ENCODE assay signal across 14 cellular contexts in the genomic region with DNA sequence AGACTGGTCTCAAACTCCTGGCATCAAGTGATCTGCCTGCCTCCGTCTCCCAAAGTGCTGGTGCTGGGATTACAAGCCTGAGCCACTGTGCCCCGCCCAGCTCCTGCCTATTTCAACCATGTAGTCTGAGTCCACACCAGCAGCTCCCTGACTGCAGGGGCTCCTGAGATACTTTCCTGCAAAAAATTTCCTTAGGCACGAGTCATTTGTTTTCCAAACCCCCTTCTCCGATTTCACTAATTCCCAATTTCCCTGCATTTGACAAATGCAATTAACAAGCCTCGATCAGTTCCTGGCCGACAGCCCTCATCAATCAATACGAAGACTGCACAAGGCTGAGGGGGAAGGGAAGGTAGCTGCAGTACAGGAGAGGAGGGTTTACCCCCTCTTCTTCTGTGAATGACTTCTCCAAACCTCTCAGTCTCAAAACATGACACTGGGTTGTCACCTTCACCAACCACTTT. TPM values are rescaled to one million over a fixed set of nuclear protein-coding genes. Genes with fewer than 3 reads are reported as not detected.
DNase-seq lines count a peak whose midpoint lies in the region; ATAC-seq and TF ChIP-seq lines count a peak whose summit lies in the region.
"Had no signal": no experiment of that assay in that cellular context is flagged by ENCODE, and none has a peak within 500 bp of the region (broad histone marks: within the 10 kb centered on the region; RNA-seq: fewer than 3 reads in every experiment).

No MANE protein-coding gene starts in this region.

- ATAC-seq in CD8-positive, alpha-beta T cell: no peak

- no peak overlapping the region for H3K4me3 Mint-ChIP-seq in CD8-positive, alpha-beta T cell
- H3K4me3 Mint-ChIP-seq in activated naive CD8-positive, alpha-beta T cell: peak overlapping the region; percentile 5
- H3K4me3 Mint-ChIP-seq in nephron: no peak overlapping the region
- H3K4me3 Mint-ChIP-seq: naive B cell had no signal

- H3K36me3 Mint-ChIP-seq in CD8-positive, alpha-beta T cell: peaks cover 35% of the 10 kb centered on the region
- H3K36me3 Mint-ChIP-seq in activated naive CD8-positive, alpha-beta T cell: peaks cover 26% of the 10 kb centered on the region
- H3K36me3 Mint-ChIP-seq in nephron (ENCODE audit: low read depth): peaks cover 35% of the 10 kb centered on the region

- peaks cover 32% of the 10 kb centered on the region for H3K4me1 ChIP-seq in CD8-positive, alpha-beta T cell (ENCODE audit: insufficient read depth, low read length)
- peaks cover 12% of the 10 kb centered on the region for H3K4me1 ChIP-seq in HEK293 (ENCODE audit: control insufficient read depth, insufficient read depth, low read length)

- no peak for DNase-seq in CD8-positive, alpha-beta T cell
- DNase-seq in activated CD8-positive, alpha-beta memory T cell treated with anti-CD3 and anti-CD28 coated beads, Interleukin-2, amount 50 U/mL, for 48 hours: no peak
- DNase-seq in NCI-H2227 (lab: John Stamatoyannopoulos, UW; ENCODE audit: unreplicated experiment) (no peak), NCI-H446 (lab: John Stamatoyannopoulos, UW) (no peak)
- DNase-seq: BE2C, cerebellar nuclear complex, left ventricle myocardium inferior, naive B cell, NCI-H1105 treated with DMSO at 0.1 percent for 48 hours, NCI-H446 treated with DMSO at 0.1 percent for 48 hours, substantia nigra had no signal

- POLR2A ChIA-PET in CD8-positive, alpha-beta T cell (lab: Charles Lee): interaction anchor here (2.2 to 5.2 kb wide), 2 partner anchors 14 to 18 kb away, joined by 7 to 25 read pairs; no protein-coding TSS in a partner anchor
- POLR2A ChIA-PET in HEK293 (lab: Yijun Ruan, JAX): interaction anchor here (1.2 to 2.3 kb wide), 4 partner anchors 9 to 68 kb away, joined by 4 to 6 read pairs (median 6); partner anchors contain the start of genes HAUS4 and PSMB5

- no peaks in the 10 kb centered on the region for H3K9me3 Mint-ChIP-seq in CD8-positive, alpha-beta T cell
- H3K9me3 Mint-ChIP-seq in activated naive CD8-positive, alpha-beta T cell (ENCODE audit: low read depth): no peaks in the 10 kb centered on the region
- H3K9me3 Mint-ChIP-seq in nephron: no peaks in the 10 kb centered on the region
- H3K9me3 Mint-ChIP-seq: naive B cell had no signal

- peaks cover 69% of the 10 kb centered on the region for H3K4me1 Mint-ChIP-seq in CD8-positive, alpha-beta T cell (ENCODE audit: low read depth)
- peaks cover 73% of the 10 kb centered on the region for H3K4me1 Mint-ChIP-seq in activated naive CD8-positive, alpha-beta T cell (ENCODE audit: low read depth)
- peaks cover 49% of the 10 kb centered on the region for H3K4me1 Mint-ChIP-seq in nephron

- peaks cover 13% of the 10 kb centered on the region for H3K36me3 ChIP-seq in CD8-positive, alpha-beta T cell (ENCODE audit: insufficient read depth, low read length)
- peaks cover 21 to 39% of the 10 kb centered on the region in 2 experiments for H3K36me3 ChIP-seq in HEK293 (ENCODE audit: control insufficient read depth in 2 of 2, insufficient read depth in 1 of 2, low read length in 2 of 2)

- CTCF ChIA-PET in CD8-positive, alpha-beta T cell (lab: Charles Lee): interaction anchor here (1.0 to 7.1 kb wide), 8 partner anchors 15 to 52 kb away, joined by 3 to 69 read pairs (median 7); partner anchors contain the start of gene CDH24
- CTCF ChIA-PET in HEK293 (lab: Yijun Ruan, JAX): interaction anchor here (0.6 to 1.7 kb wide), 4 partner anchors 18 to 44 kb away, joined by 3 to 4 read pairs (median 4); partner anchors contain the start of gene CDH24

- H3K27ac Mint-ChIP-seq in CD8-positive, alpha-beta T cell: peak overlapping the region; percentile 72
- peak overlapping the region; percentile 61 for H3K27ac Mint-ChIP-seq in activated naive CD8-positive, alpha-beta T cell
- H3K27ac Mint-ChIP-seq in nephron: peak overlapping the region; percentile 13 to 86 (median 38)

- intact Hi-C loops in CD8-positive, alpha-beta T cell (cut with DNase I, micrococcal nuclease): no loop called here

- no peak overlapping the region for H3K4me3 ChIP-seq in CD8-positive, alpha-beta T cell (ENCODE audit: low read depth, low read length)
- H3K4me3 ChIP-seq in HEK293 (ENCODE audit: low read depth, low read length): no peak overlapping the region
- H3K4me3 ChIP-seq: left ventricle myocardium inferior had no signal

- no peaks in the 10 kb centered on the region for H3K27me3 Mint-ChIP-seq in CD8-positive, alpha-beta T cell (ENCODE audit: low read depth)
- no peaks in the 10 kb centered on the region for H3K27me3 Mint-ChIP-seq in activated naive CD8-positive, alpha-beta T cell
- no peaks in the 10 kb centered on the region for H3K27me3 Mint-ChIP-seq in nephron (ENCODE audit: low read depth)
- H3K27me3 Mint-ChIP-seq: naive B cell had no signal

- no peaks in the 10 kb centered on the region for H3K27me3 ChIP-seq in CD8-positive, alpha-beta T cell (ENCODE audit: insufficient read depth, low read length)
- H3K27me3 ChIP-seq: BE2C had no signal

- H3K9me3 ChIP-seq in CD8-positive, alpha-beta T cell (ENCODE audit: low read length): no peaks in the 10 kb centered on the region
- H3K9me3 ChIP-seq in HEK293 (ENCODE audit: control insufficient read depth, insufficient read depth, low read depth, low read length): no peaks in the 10 kb centered on the region
- H3K9me3 ChIP-seq: BE2C, left ventricle myocardium inferior had no signal

- no peak for TF ChIP-seq CTCF in CD8-positive, alpha-beta T cell (IDR thresholded peaks at IDR 0.05)
- no peak for TF ChIP-seq CTCF in HEK293 (tag by site-specific recombination; IDR thresholded peaks at IDR 0.05)
- TF ChIP-seq CTCF in nephron (IDR thresholded peaks at IDR 0.05; ENCODE audit: unreplicated experiment in 3 of 3): no peak

- H3K27ac ChIP-seq in CD8-positive, alpha-beta T cell (ENCODE audit: low read depth, low read length): no peak overlapping the region
- H3K27ac ChIP-seq in HEK293 (ENCODE audit: extremely low read depth, low read depth, low read length): no peak overlapping the region
- H3K27ac ChIP-seq: left ventricle myocardium inferior had no signal

TF ChIP-seq in HEK293, 187 proteins besides CTCF, POLR2A, EP300 and RAD21 (continues in another document):
- TF ChIP-seq ZNF791 (tag by site-specific recombination; IDR thresholded peaks at IDR 0.05) (no peak), ZNF292 (tag by site-specific recombination; IDR thresholded peaks at IDR 0.05; ENCODE audit: borderline replicate concordance, low read depth) (no peak), PRDM1 (tag by site-specific recombination; IDR thresholded peaks at IDR 0.05) (peak; percentile 54; the same call in 1 of the 2 replicates), ZNF157 (tag by site-specific recombination; IDR thresholded peaks at IDR 0.05) (no peak), ZFP37 (tag by site-specific recombination; IDR thresholded peaks at IDR 0.05) (no peak), ZNF558 (tag by site-specific recombination; IDR thresholded peaks at IDR 0.05) (no peak), ZBTB48 (tag by site-specific recombination; IDR thresholded peaks at IDR 0.05) (no peak), ZNF654 (tag by site-specific recombination; IDR thresholded peaks at IDR 0.05; ENCODE audit: low read depth) (no peak), ZNF239 (tag by site-specific recombination; IDR thresholded peaks at IDR 0.05) (no peak), ZNF221 (tag by site-specific recombination; IDR thresholded peaks at IDR 0.05; ENCODE audit: borderline replicate concordance) (no peak), ZNF544 (tag by site-specific recombination; IDR thresholded peaks at IDR 0.05) (no peak)
- TF ChIP-seq, protein P1, sequence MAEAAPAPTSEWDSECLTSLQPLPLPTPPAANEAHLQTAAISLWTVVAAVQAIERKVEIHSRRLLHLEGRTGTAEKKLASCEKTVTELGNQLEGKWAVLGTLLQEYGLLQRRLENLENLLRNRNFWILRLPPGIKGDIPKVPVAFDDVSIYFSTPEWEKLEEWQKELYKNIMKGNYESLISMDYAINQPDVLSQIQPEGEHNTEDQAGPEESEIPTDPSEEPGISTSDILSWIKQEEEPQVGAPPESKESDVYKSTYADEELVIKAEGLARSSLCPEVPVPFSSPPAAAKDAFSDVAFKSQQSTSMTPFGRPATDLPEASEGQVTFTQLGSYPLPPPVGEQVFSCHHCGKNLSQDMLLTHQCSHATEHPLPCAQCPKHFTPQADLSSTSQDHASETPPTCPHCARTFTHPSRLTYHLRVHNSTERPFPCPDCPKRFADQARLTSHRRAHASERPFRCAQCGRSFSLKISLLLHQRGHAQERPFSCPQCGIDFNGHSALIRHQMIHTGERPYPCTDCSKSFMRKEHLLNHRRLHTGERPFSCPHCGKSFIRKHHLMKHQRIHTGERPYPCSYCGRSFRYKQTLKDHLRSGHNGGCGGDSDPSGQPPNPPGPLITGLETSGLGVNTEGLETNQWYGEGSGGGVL (tag by site-specific recombination; IDR thresholded peaks at IDR 0.05): peak; percentile 67
- TF ChIP-seq, protein P2, sequence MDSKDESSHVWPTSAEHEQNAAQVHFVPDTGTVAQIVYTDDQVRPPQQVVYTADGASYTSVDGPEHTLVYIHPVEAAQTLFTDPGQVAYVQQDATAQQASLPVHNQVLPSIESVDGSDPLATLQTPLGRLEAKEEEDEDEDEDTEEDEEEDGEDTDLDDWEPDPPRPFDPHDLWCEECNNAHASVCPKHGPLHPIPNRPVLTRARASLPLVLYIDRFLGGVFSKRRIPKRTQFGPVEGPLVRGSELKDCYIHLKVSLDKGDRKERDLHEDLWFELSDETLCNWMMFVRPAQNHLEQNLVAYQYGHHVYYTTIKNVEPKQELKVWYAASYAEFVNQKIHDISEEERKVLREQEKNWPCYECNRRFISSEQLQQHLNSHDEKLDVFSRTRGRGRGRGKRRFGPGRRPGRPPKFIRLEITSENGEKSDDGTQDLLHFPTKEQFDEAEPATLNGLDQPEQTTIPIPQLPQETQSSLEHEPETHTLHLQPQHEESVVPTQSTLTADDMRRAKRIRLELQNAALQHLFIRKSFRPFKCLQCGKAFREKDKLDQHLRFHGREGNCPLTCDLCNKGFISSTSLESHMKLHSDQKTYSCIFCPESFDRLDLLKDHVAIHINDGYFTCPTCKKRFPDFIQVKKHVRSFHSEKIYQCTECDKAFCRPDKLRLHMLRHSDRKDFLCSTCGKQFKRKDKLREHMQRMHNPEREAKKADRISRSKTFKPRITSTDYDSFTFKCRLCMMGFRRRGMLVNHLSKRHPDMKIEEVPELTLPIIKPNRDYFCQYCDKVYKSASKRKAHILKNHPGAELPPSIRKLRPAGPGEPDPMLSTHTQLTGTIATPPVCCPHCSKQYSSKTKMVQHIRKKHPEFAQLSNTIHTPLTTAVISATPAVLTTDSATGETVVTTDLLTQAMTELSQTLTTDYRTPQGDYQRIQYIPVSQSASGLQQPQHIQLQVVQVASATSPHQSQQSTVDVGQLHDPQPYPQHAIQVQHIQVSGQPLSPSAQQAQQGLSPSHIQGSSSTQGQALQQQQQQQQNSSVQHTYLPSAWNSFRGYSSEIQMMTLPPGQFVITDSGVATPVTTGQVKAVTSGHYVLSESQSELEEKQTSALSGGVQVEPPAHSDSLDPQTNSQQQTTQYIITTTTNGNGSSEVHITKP (tag by site-specific recombination; IDR thresholded peaks at IDR 0.05): peak; percentile 42

RNA-seq across cellular contexts. Expression of gene PSMB5, which starts 10.1 kb away (rescaled TPM):
- 10 to 100 TPM; 18.6 to 20.2 TPM for total RNA-seq in CD8-positive, alpha-beta T cell

RNA-seq across cellular contexts. Expression of gene C14orf93, which starts 14.7 kb away (rescaled TPM):
- total RNA-seq in CD8-positive, alpha-beta T cell: 1 to 10 TPM; 5.6 to 7.7 TPM

RNA-seq across cellular contexts. Expression of gene PSMB11, which starts 17.4 kb away (rescaled TPM):
- total RNA-seq in CD8-positive, alpha-beta T cell: not detected
- total RNA-seq: left ventricle myocardium inferior had no signal

RNA-seq across cellular contexts. Expression of gene CDH24, which starts 32.7 kb away (rescaled TPM):
- 1 to 10 TPM; 1.5 to 2.1 TPM for total RNA-seq in CD8-positive, alpha-beta T cell

RNA-seq across cellular contexts. Expression of gene AJUBA, which starts 42.3 kb away (rescaled TPM):
- under 1 TPM; 0.52 to 0.72 TPM for total RNA-seq in CD8-positive, alpha-beta T cell
